In the genomic region with DNA sequence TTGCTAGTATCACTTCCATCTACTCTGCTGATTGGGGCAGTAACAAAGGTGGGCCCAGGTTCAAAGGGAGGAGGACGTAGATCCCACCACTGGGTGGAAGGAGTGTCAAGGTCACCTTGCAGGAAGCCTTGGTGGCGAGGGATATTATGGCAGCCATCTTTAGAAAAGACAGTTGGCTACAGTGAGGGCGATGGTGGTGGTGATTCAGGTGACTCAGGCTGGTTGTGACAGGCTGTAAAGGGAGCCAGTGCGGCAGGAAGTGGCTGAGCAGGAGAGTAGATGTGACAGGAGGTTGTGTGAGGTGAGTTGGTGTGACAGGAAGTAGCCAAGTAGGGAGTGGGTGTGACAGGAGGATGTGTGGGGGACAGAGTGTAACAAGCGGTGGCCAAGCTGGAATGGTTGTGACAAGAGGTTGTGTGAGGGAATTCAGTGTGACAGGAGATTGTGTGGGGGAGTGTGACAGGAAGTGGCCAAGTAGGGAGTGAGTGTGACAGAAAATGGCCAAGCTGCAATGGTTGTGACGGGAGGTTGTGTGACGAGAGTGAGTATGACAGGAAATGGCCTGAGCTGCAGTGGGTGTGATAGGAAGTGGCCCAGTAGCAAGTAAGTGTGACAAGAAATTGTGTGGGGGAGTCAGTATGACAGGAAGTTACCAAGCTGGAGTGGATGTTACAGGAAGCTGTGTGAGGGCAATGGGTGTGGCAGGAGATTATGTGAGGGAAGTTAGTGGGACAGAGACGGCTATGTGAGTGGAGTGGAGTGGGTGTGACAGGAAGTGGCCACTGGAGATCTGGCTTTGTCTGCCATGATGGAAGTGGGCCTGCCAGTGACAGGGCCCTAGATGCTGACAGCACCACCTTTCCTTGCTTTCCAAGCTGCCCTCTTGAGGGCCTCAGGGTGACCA, we compare ENCODE assay signal across 7 cellular contexts. TPM values are rescaled to one million over a fixed set of nuclear protein-coding genes. Genes with fewer than 3 reads are reported as not detected.
DNase-seq lines count a peak whose midpoint lies in the region; ATAC-seq and TF ChIP-seq lines count a peak whose summit lies in the region.

No MANE protein-coding gene starts in this region.

- H3K4me1 Mint-ChIP-seq in stimulated activated naive CD8-positive, alpha-beta T cell treated with anti-CD3 and anti-CD28 coated beads, Interleukin-15, amount 100 ng/mL, for 72 hours = peaks cover 21% of the 10 kb centered on the region

- H3K36me3 ChIP-seq in left lung (no peaks in the 10 kb centered on the region), testis (ENCODE audit: low read depth, missing control alignments) (no peaks in the 10 kb centered on the region), BE2C (no peaks in the 10 kb centered on the region)

- ATAC-seq in left lung (peak; percentile 45), GM21529 (IDR thresholded peaks at IDR 0.05; ENCODE audit: unreplicated experiment) (no peak)
- ATAC-seq in stimulated activated naive CD8-positive, alpha-beta T cell treated with anti-CD3 and anti-CD28 coated beads, Interleukin-15, amount 100 ng/mL, for 72 hours = peak; percentile 94

- no peak for TF ChIP-seq POLR2A in testis (IDR thresholded peaks at IDR 0.05)

- DNase-seq in MV-4-11 (lab: John Stamatoyannopoulos, UW) (peak; percentile 95), left lung (peak in 1 of 2 donors; percentile 46), testis (no peak), BE2C (no peak)
- peak; percentile 2 to 8 for DNase-seq in activated CD8-positive, alpha-beta memory T cell treated with anti-CD3 and anti-CD28 coated beads for 1 hour (ENCODE audit: extremely low read depth in 1 of 2, low read depth in 1 of 2)
- peak; percentile 65 to 80 for DNase-seq in stimulated activated naive CD8-positive, alpha-beta T cell treated with anti-CD3 and anti-CD28 coated beads, Interleukin-15, amount 100 ng/mL, for 72 hours

- H3K4me1 ChIP-seq in left lung (no peaks in the 10 kb centered on the region), testis (no peaks in the 10 kb centered on the region), BE2C (peaks cover 7% of the 10 kb centered on the region)

- WGBS in testis, 2 donors = 80 to 86% methylated on average over 8 of the region's 8 CpGs

- peaks cover 0 to 4% of the 10 kb centered on the region in 2 donors for H3K27me3 ChIP-seq in left lung
- H3K27me3 ChIP-seq in testis = no peaks in the 10 kb centered on the region
- no peaks in the 10 kb centered on the region for H3K27me3 ChIP-seq in BE2C

- TF ChIP-seq CTCF in left lung (IDR thresholded peaks at IDR 0.05) (no peak), testis (IDR thresholded peaks at IDR 0.05) (no peak), BE2C (IDR thresholded peaks at IDR 0.05; ENCODE audit: low read depth, low read length) (no peak)

- H3K4me3 ChIP-seq in left lung = no peak overlapping the region
- no peak overlapping the region for H3K4me3 ChIP-seq in testis
- no peak overlapping the region for H3K4me3 ChIP-seq in BE2C (ENCODE audit: low read depth, low read length)

- H3K27ac ChIP-seq in left lung (peak overlapping the region in 1 of 2 donors; percentile 78), testis (no peak overlapping the region)

- H3K4me3 Mint-ChIP-seq in stimulated activated naive CD8-positive, alpha-beta T cell treated with anti-CD3 and anti-CD28 coated beads, Interleukin-15, amount 100 ng/mL, for 72 hours = peak overlapping the region; percentile 16 to 36

- H3K27ac Mint-ChIP-seq in stimulated activated naive CD8-positive, alpha-beta T cell treated with anti-CD3 and anti-CD28 coated beads, Interleukin-15, amount 100 ng/mL, for 72 hours = peak overlapping the region; percentile 89 to 96

- intact Hi-C loops in left lung (cut with DNase I) = no loop called here
- intact Hi-C loops in testis (cut with DNase I; ENCODE audit: low total_unique reads) = no loop called here

- H3K9me3 ChIP-seq in left lung (no peaks in the 10 kb centered on the region), testis (no peaks in the 10 kb centered on the region), BE2C (no peaks in the 10 kb centered on the region)

- no peaks in the 10 kb centered on the region for H3K27me3 Mint-ChIP-seq in stimulated activated naive CD8-positive, alpha-beta T cell treated with anti-CD3 and anti-CD28 coated beads, Interleukin-15, amount 100 ng/mL, for 72 hours

- H3K9me3 Mint-ChIP-seq in stimulated activated naive CD8-positive, alpha-beta T cell treated with anti-CD3 and anti-CD28 coated beads, Interleukin-15, amount 100 ng/mL, for 72 hours = peaks cover 10 to 16% of the 10 kb centered on the region in 2 donors

RNA-seq across cellular contexts. Expression of a gene that starts 22.9 kb away (rescaled TPM):
- total RNA-seq in left lung = under 1 TPM; 0.08 to 0.09 TPM
- 1 to 10 TPM; 1.3 TPM for total RNA-seq in testis
- polyA plus RNA-seq in testis (ENCODE audit: insufficient read depth, low read depth, low replicate concordance) = 0.82 TPM
- 0.66 TPM for polyA plus RNA-seq in BE2C (2012; ENCODE audit: insufficient read depth, insufficient read length, low read depth)

Comparison
In these comparisons a context has a peak if more than half of its experiments do, and no peak if none do; other contexts are left out.
1. DNase-seq: peak in MV-4-11 (single experiment), activated CD8-positive, alpha-beta memory T cell treated with anti-CD3 and anti-CD28 coated beads for 1 hour (2 of 2) and stimulated activated naive CD8-positive, alpha-beta T cell treated with anti-CD3 and anti-CD28 coated beads, Interleukin-15, amount 100 ng/mL, for 72 hours (2 of 2); none in testis (single experiment) and BE2C (single experiment).